9 cellular contexts compared by ENCODE assay signal in genomic region chr4:168880811-168881595, GRCh38.
A peak's percentile ranks its signal among the peaks of the same experiment; 100 is the strongest.
DNase-seq lines count a peak whose midpoint lies in the region; ATAC-seq and TF ChIP-seq lines count a peak whose summit lies in the region.
"Had no signal": no experiment of that assay in that cellular context is flagged by ENCODE, and none has a peak within 500 bp of the region (broad histone marks: within the 10 kb centered on the region; RNA-seq: fewer than 3 reads in every experiment).

No MANE protein-coding gene starts in this region.

- H3K79me1 ChIP-seq in H9 (ENCODE audit: insufficient read depth, low read depth, low read length, poor library complexity, severe bottlenecking), result no peaks in the 10 kb centered on the region

- H3K4me3 Mint-ChIP-seq in activated CD4-positive, alpha-beta memory T cell treated with anti-CD3 and anti-CD28 coated beads for 36 hours, result no peak overlapping the region
- H3K4me3 Mint-ChIP-seq in H9, result no peak overlapping the region

- no peaks in the 10 kb centered on the region for H4K20me1 ChIP-seq in H9 (ENCODE audit: control insufficient read depth, insufficient read depth, insufficient read length)

- TF ChIP-seq CTCF in gastroesophageal sphincter (IDR thresholded peaks at IDR 0.05) (no peak), H9 (conservative IDR thresholded peaks at IDR 0.05) (no peak)

- intact Hi-C loops in activated CD4-positive, alpha-beta memory T cell treated with anti-CD3 and anti-CD28 coated beads for 36 hours (cut with micrococcal nuclease), result no loop called here
- intact Hi-C loops in cardiac septum (cut with DNase I), result no loop called here

- H2BK5ac ChIP-seq in H9 (ENCODE audit: insufficient read length, low read length), result no peak overlapping the region

- H3K36me3 Mint-ChIP-seq in activated CD4-positive, alpha-beta memory T cell treated with anti-CD3 and anti-CD28 coated beads for 36 hours, result peaks cover 1% of the 10 kb centered on the region
- 0 out of 7 replicates have a peak, but pooled peaks cover 0 to 7% (median 0%) of the 10 kb centered on the region in 3 experiments for H3K36me3 Mint-ChIP-seq in H9 (ENCODE audit: insufficient read depth in 1 of 3, low read depth in 3 of 3)

- H4K5ac ChIP-seq in H9 (ENCODE audit: insufficient read length, low read depth, low read length), result no peak overlapping the region

- H2BK120ac ChIP-seq in H9 (ENCODE audit: low read depth, low read length, poor library complexity, severe bottlenecking), result no peak overlapping the region

- H3K4me1 ChIP-seq in gastroesophageal sphincter, result peaks cover 35 to 99% (median 41%) of the 10 kb centered on the region in 3 donors
- no peaks in the 10 kb centered on the region for H3K4me1 ChIP-seq in H9 (ENCODE audit: insufficient read depth, low read length)

- no peak overlapping the region for H3K23ac ChIP-seq in H9 (ENCODE audit: insufficient read length, low read depth, low read length)

- H4K8ac ChIP-seq in H9 (replicated peaks; ENCODE audit: insufficient read length, low read depth, low read length), result no peak overlapping the region

- CTCF ChIA-PET in activated CD4-positive, alpha-beta memory T cell treated with anti-CD3 and anti-CD28 coated beads for 36 hours (lab: Charles Lee), result interaction anchor here (1.5 kb wide), 1 partner anchor 12 kb away, joined by 4 read pairs; no protein-coding TSS in a partner anchor

- no peak overlapping the region for H2BK15ac ChIP-seq in H9 (ENCODE audit: low read depth, low read length)

- no peak overlapping the region for H2AFZ ChIP-seq in H9 (ENCODE audit: low read length)

- peaks cover 46% of the 10 kb centered on the region for H3K27me3 Mint-ChIP-seq in activated CD4-positive, alpha-beta memory T cell treated with anti-CD3 and anti-CD28 coated beads for 36 hours
- H3K27me3 Mint-ChIP-seq in H9 (ENCODE audit: low read depth), result peaks cover 33% of the 10 kb centered on the region

- H3K9me3 ChIP-seq in gastroesophageal sphincter (no peaks in the 10 kb centered on the region), H9 (ENCODE audit: control insufficient read depth, low read depth, low read length) (no peaks in the 10 kb centered on the region)

- peaks cover 8% of the 10 kb centered on the region for H3K4me1 Mint-ChIP-seq in activated CD4-positive, alpha-beta memory T cell treated with anti-CD3 and anti-CD28 coated beads for 36 hours (ENCODE audit: low read depth)
- peaks cover 10 to 11% of the 10 kb centered on the region in 2 experiments; a peak in 2 of 4 replicates for H3K4me1 Mint-ChIP-seq in H9

- no peak overlapping the region for H2BK20ac ChIP-seq in H9 (ENCODE audit: low read depth, low read length, poor library complexity, severe bottlenecking)

- no peak overlapping the region for H3T11ph ChIP-seq in H9 (ENCODE audit: low read length)

- DNase-seq in Ammon's horn (ENCODE audit: low spot score) (peak; percentile 30), H9 (no peak), mesenteric fat pad (ENCODE audit: low spot score) (no peak), cardiac septum (ENCODE audit: low spot score) (no peak)
- no peak for DNase-seq in activated CD4-positive, alpha-beta memory T cell treated with anti-CD3 and anti-CD28 coated beads for 36 hours
- DNase-seq: left colon had no signal

- peak; percentile 70 for ATAC-seq in GM21447 (IDR thresholded peaks at IDR 0.05; ENCODE audit: unreplicated experiment)
- ATAC-seq in HG03565 (IDR thresholded peaks at IDR 0.05; ENCODE audit: unreplicated experiment), result peak; percentile 55
- ATAC-seq in gastroesophageal sphincter, result no peak
- ATAC-seq: left colon had no signal

- no peak for TF ChIP-seq POLR2A in gastroesophageal sphincter (IDR thresholded peaks at IDR 0.05)

- no peak overlapping the region for H3K4ac ChIP-seq in H9 (ENCODE audit: low read depth, low read length)

- peak overlapping the region; percentile 74 to 92 (median 86) for H3K27ac ChIP-seq in gastroesophageal sphincter
- no peak overlapping the region for H3K27ac ChIP-seq in H9 (ENCODE audit: insufficient read length, low read depth, low read length)

- no peak overlapping the region for H3K9ac ChIP-seq in H9 (ENCODE audit: extremely low read depth, insufficient read length, low read length)

- H3K27me3 ChIP-seq in gastroesophageal sphincter (no peaks in the 10 kb centered on the region), H9 (ENCODE audit: insufficient read depth, low read length) (no peaks in the 10 kb centered on the region; the same call in 1 of the 2 replicates)

- H3K36me3 ChIP-seq in gastroesophageal sphincter, result peaks cover 0 to 60% of the 10 kb centered on the region in 2 donors

- H3K56ac ChIP-seq in H9 (ENCODE audit: insufficient read length, low read depth, low read length), result no peak overlapping the region

- no peak for TF ChIP-seq EP300 in gastroesophageal sphincter (IDR thresholded peaks at IDR 0.05)

- no peak overlapping the region for H3K14ac ChIP-seq in H9 (ENCODE audit: insufficient read depth, low read length)

- no peak overlapping the region for H3K27ac Mint-ChIP-seq in activated CD4-positive, alpha-beta memory T cell treated with anti-CD3 and anti-CD28 coated beads for 36 hours
- no peak overlapping the region for H3K27ac Mint-ChIP-seq in H9

- H2AK5ac ChIP-seq in H9 (ENCODE audit: insufficient read length, low read length), result no peak overlapping the region

- no peaks in the 10 kb centered on the region for H3K79me2 ChIP-seq in H9 (ENCODE audit: insufficient read depth, low read length)

- no peak overlapping the region for H3K4me2 ChIP-seq in H9 (ENCODE audit: insufficient read depth, insufficient read length, low read length)

- H3K18ac ChIP-seq in H9 (ENCODE audit: insufficient read length, low read depth, low read length), result no peak overlapping the region

- H2BK12ac ChIP-seq in H9 (ENCODE audit: insufficient read length, low read depth, low read length), result no peak overlapping the region

- H3K9me3 Mint-ChIP-seq in activated CD4-positive, alpha-beta memory T cell treated with anti-CD3 and anti-CD28 coated beads for 36 hours, result no peaks in the 10 kb centered on the region
- no peaks in the 10 kb centered on the region for H3K9me3 Mint-ChIP-seq in H9

- H4K91ac ChIP-seq in H9 (ENCODE audit: insufficient read length, low read depth, low read length), result no peak overlapping the region

- POLR2A ChIA-PET in activated CD4-positive, alpha-beta memory T cell treated with anti-CD3 and anti-CD28 coated beads for 36 hours (lab: Charles Lee), result no interaction called here

- H3K23me2 ChIP-seq in H9 (ENCODE audit: insufficient read length, low read depth, low read length, poor library complexity, severe bottlenecking), result peaks cover 3% of the 10 kb centered on the region

- H3K4me3 ChIP-seq in gastroesophageal sphincter, result no peak overlapping the region

- 48 to 67% methylated on average over 7 to 8 of the region's 8 CpGs for WGBS in gastroesophageal sphincter (ENCODE audit: low coverage in 1 of 2), 2 donors
- no CpG with 5 or more reads among the region's 8 CpGs for WGBS in H9 (ENCODE audit: extremely low coverage, insufficient read length, low lambda C conversion rate)
